In genomic region chr3:197750396-197750831, GRCh38 we compare ENCODE assay signal across 7 cellular contexts. TPM values are rescaled to one million over a fixed set of nuclear protein-coding genes. Genes with fewer than 3 reads are reported as not detected.
DNase-seq lines count a peak whose midpoint lies in the region; ATAC-seq, FAIRE-seq and TF ChIP-seq lines count a peak whose summit lies in the region.

No MANE protein-coding gene starts in this region.

- peak overlapping the region; percentile 75 to 86 (median 77) for H3K4me3 ChIP-seq in HepG2 (replicated peaks in 1 of 3; ENCODE audit: insufficient read depth in 1 of 3, low read depth in 2 of 3, low read length in 3 of 3)

- no peak for TF ChIP-seq POLR2A in HepG2 (IDR thresholded peaks at IDR 0.05; ENCODE audit: insufficient read depth in 1 of 2, low read depth in 2 of 2, low read length in 2 of 2)

- no peaks in the 10 kb centered on the region for H3K36me3 ChIP-seq in HepG2 (replicated peaks in 1 of 2; ENCODE audit: control insufficient read depth in 1 of 2, insufficient read depth in 2 of 2, low read length in 2 of 2)

- peak overlapping the region; percentile 85 for H3K4me2 ChIP-seq in HepG2 (ENCODE audit: low read depth, low read length)

- H3K27me3 ChIP-seq in HepG2 (ENCODE audit: control insufficient read depth in 1 of 2, insufficient read depth in 2 of 2, low read length in 2 of 2): peaks cover 0 to 5% of the 10 kb centered on the region in 2 experiments; a peak in 1 of 5 replicates

- H3K27ac ChIP-seq in HepG2 (ENCODE audit: extremely low read length, insufficient read depth, low read length): peak overlapping the region; percentile 56

- peak overlapping the region; percentile 72 for H3K9ac ChIP-seq in HepG2 (ENCODE audit: insufficient read depth, low read depth, low read length)

- TF ChIP-seq RAD21 in HepG2 (CRISPR knock-in tag; IDR thresholded peaks at IDR 0.05): 0 out of 2 replicates have a peak, but pooled peaks have one; percentile 21

- no peak for FAIRE-seq in HepG2 (lab: Jason Lieb, UNC)

- DNase-seq in NCI-H2107 treated with DMSO at 0.1 percent for 48 hours (lab: John Stamatoyannopoulos, UW; ENCODE audit: unreplicated experiment) (peak; percentile 87), dermis blood vessel endothelial cell (peak; percentile 82), HepG2 (ENCODE audit: low spot score) (no peak)
- DNase-seq in activated CD4-positive, alpha-beta T cell treated with anti-CD3 and anti-CD28 coated beads, Interleukin-2, amount 50 U/mL, for 1 hour: peak; percentile 52
- peak; percentile 37 to 39 for DNase-seq in stimulated activated CD4-positive, alpha-beta T cell treated with anti-CD3 and anti-CD28 coated beads, Interleukin-2, amount 100 ng/mL, for 48 hours

- TF ChIP-seq EP300 in HepG2 (IDR thresholded peaks at IDR 0.05; ENCODE audit: low read depth in 2 of 2, low read length in 2 of 2) (no peak), HepG2 (CRISPR knock-in tag; IDR thresholded peaks at IDR 0.05; ENCODE audit: borderline replicate concordance) (no peak)

- peaks cover 32% of the 10 kb centered on the region for H3K79me2 ChIP-seq in HepG2 (ENCODE audit: insufficient read depth, low read length)

- in situ Hi-C loops in HepG2 (cut with HindIII; ENCODE audit: extremely low pct_ligation_motif_present, low pct_unique_long_range_greater_than_20kb): no loop called here

- no peak for TF ChIP-seq CTCF in HepG2 (CRISPR knock-in tag; IDR thresholded peaks at IDR 0.05)

- CTCF ChIA-PET in HepG2 (lab: Yijun Ruan, JAX; ENCODE audit: low intra/inter-chr PET ratio, low total read pairs): no interaction called here

- BruUV-seq in HepG2 (replicated peaks; lab: Mats Ljungman, UMichigan): TSS peak; percentile 58

- ATAC-seq in GM18502 (IDR thresholded peaks at IDR 0.05; ENCODE audit: poor library complexity, unreplicated experiment) (peak; percentile 33), HG02759 (IDR thresholded peaks at IDR 0.05; ENCODE audit: unreplicated experiment) (peak; percentile 41), HepG2 (peak; percentile 81)

- H3K4me1 ChIP-seq in HepG2 (ENCODE audit: insufficient read depth, low read length): peaks cover 37% of the 10 kb centered on the region

- POLR2A ChIA-PET in HepG2 (lab: Yijun Ruan, JAX): interaction anchor here (0.8 to 1.9 kb wide), 5 partner anchors 9 to 70 kb away, joined by 3 to 6 read pairs (median 4); partner anchors contain the start of genes LRCH3 and RUBCN

- intact Hi-C loops in HepG2 (cut with micrococcal nuclease; ENCODE audit: unreplicated experiment): loop anchor here (5.0 kb wide), 1 partner anchor 42 kb away; the partner anchor contains the start of gene LRCH3

- H2AFZ ChIP-seq in HepG2 (ENCODE audit: low read length): no peak overlapping the region

- H3K9me3 ChIP-seq in HepG2 (ENCODE audit: low read length): no peaks in the 10 kb centered on the region

- peaks cover 7% of the 10 kb centered on the region; the same call in 1 of the 2 replicates for H4K20me1 ChIP-seq in HepG2 (ENCODE audit: insufficient read depth, low read length)

- WGBS in HepG2 (ENCODE audit: low lambda C conversion rate): 0% methylated on average over 10 of the region's 43 CpGs

TF ChIP-seq in HepG2, 621 proteins besides CTCF, POLR2A, EP300 and RAD21 (continues in another document):
- TF ChIP-seq ZNF501 (CRISPR knock-in tag; IDR thresholded peaks at IDR 0.05): peak; percentile 20; the same call in 1 of the 2 replicates
- no peak for TF ChIP-seq ZFP36L1 (CRISPR knock-in tag; IDR thresholded peaks at IDR 0.05)
- no peak for TF ChIP-seq ZBTB43 (CRISPR knock-in tag; conservative IDR thresholded peaks at IDR 0.05)

RNA-seq across cellular contexts. Expression of gene FYTTD1, which starts 0.7 kb away (rescaled TPM):
- total RNA-seq in dermis blood vessel endothelial cell: 73.2 and 110 TPM in 2 replicates
- total RNA-seq in HepG2 (2016; rRNA removed; fragmentation: Illumina TruSeq; extraction: Trizol): 28.8 and 51.6 TPM in 2 replicates
- 5.3 and 5.6 TPM in 2 replicates for total RNA-seq in HepG2 (2016; cell fraction: cytosol; rRNA removed; fragmentation: Illumina TruSeq; extraction: Trizol; ENCODE audit: low read depth)
- total RNA-seq in HepG2 (2016; cell fraction: insoluble cytoplasmic fraction; rRNA removed; fragmentation: Illumina TruSeq; extraction: Trizol): 28.6 and 50.2 TPM in 2 replicates
- total RNA-seq in HepG2 (2016; cell fraction: membrane; rRNA removed; fragmentation: Illumina TruSeq; extraction: Trizol): 12.7 and 14.5 TPM in 2 replicates
- total RNA-seq in HepG2 (2016; cell fraction: nucleus; rRNA removed; fragmentation: Illumina TruSeq; extraction: Trizol): 12.1 and 14.7 TPM in 2 replicates
- polyA plus RNA-seq in HepG2 (2011; rRNA removed): 6.5 and 6.9 TPM in 2 replicates
- 4.9 and 5.6 TPM in 2 replicates for polyA plus RNA-seq in HepG2 (2011; cell fraction: cytosol; rRNA removed)
- 2.6 and 3.5 TPM in 2 replicates for polyA plus RNA-seq in HepG2 (2011; cell fraction: nucleus; rRNA removed)
- polyA plus RNA-seq in HepG2 (2012): 16.6 and 18.2 TPM in 2 replicates
- 1.4 and 1.7 TPM in 2 replicates for polyA plus RNA-seq in HepG2 (2016; cell fraction: cytosol; fragmentation: Illumina TruSeq; extraction: Trizol; ENCODE audit: low read depth)
- polyA plus RNA-seq in HepG2 (2016; cell fraction: insoluble cytoplasmic fraction; fragmentation: Illumina TruSeq; extraction: Trizol; ENCODE audit: low read depth): 35.8 and 41.7 TPM in 2 replicates
- polyA plus RNA-seq in HepG2 (2016; cell fraction: membrane; fragmentation: Illumina TruSeq; extraction: Trizol; ENCODE audit: low read depth): 5.3 TPM in 2 replicates
- 17.6 and 20.9 TPM in 2 replicates for polyA plus RNA-seq in HepG2 (2016; cell fraction: nucleus; fragmentation: Illumina TruSeq; extraction: Trizol; ENCODE audit: insufficient read depth, low read depth)
- 3.0 and 13.4 TPM in 2 replicates for polyA minus RNA-seq in HepG2 (2011; rRNA and poly(A)+ RNA removed; ENCODE audit: low replicate concordance)
- polyA minus RNA-seq in HepG2 (2011; cell fraction: cytosol; rRNA and poly(A)+ RNA removed): 9.7 and 10.3 TPM in 2 replicates
- 6.4 and 9.3 TPM in 2 replicates for polyA minus RNA-seq in HepG2 (2011; cell fraction: nucleus; rRNA and poly(A)+ RNA removed)

RNA-seq across cellular contexts. Expression of gene RUBCN, which starts 13.7 kb away (rescaled TPM):
- total RNA-seq in dermis blood vessel endothelial cell (8.8 and 15.3 TPM in 2 replicates), HepG2 (2016; rRNA removed; fragmentation: Illumina TruSeq; extraction: Trizol) (4.8 and 5.2 TPM in 2 replicates)
- 1.7 and 2.2 TPM in 2 replicates for total RNA-seq in HepG2 (2016; cell fraction: cytosol; rRNA removed; fragmentation: Illumina TruSeq; extraction: Trizol; ENCODE audit: low read depth)
- 4.4 and 6.1 TPM in 2 replicates for total RNA-seq in HepG2 (2016; cell fraction: insoluble cytoplasmic fraction; rRNA removed; fragmentation: Illumina TruSeq; extraction: Trizol)
- total RNA-seq in HepG2 (2016; cell fraction: membrane; rRNA removed; fragmentation: Illumina TruSeq; extraction: Trizol): 3.9 and 4.0 TPM in 2 replicates
- 5.3 and 5.7 TPM in 2 replicates for total RNA-seq in HepG2 (2016; cell fraction: nucleus; rRNA removed; fragmentation: Illumina TruSeq; extraction: Trizol)
- 6.5 and 8.1 TPM in 2 replicates for polyA plus RNA-seq in HepG2 (2011; rRNA removed)
- polyA plus RNA-seq in HepG2 (2011; cell fraction: cytosol; rRNA removed): 2.9 and 3.5 TPM in 2 replicates
- 16.7 and 22.2 TPM in 2 replicates for polyA plus RNA-seq in HepG2 (2011; cell fraction: nucleus; rRNA removed)
- 3.4 and 4.4 TPM in 2 replicates for polyA plus RNA-seq in HepG2 (2012)
- 0.63 and 0.68 TPM in 2 replicates for polyA plus RNA-seq in HepG2 (2016; cell fraction: cytosol; fragmentation: Illumina TruSeq; extraction: Trizol; ENCODE audit: low read depth)
- polyA plus RNA-seq in HepG2 (2016; cell fraction: insoluble cytoplasmic fraction; fragmentation: Illumina TruSeq; extraction: Trizol; ENCODE audit: low read depth): 3.2 and 4.5 TPM in 2 replicates
- polyA plus RNA-seq in HepG2 (2016; cell fraction: membrane; fragmentation: Illumina TruSeq; extraction: Trizol; ENCODE audit: low read depth): 1.2 and 1.3 TPM in 2 replicates
- 13.0 and 13.9 TPM in 2 replicates for polyA plus RNA-seq in HepG2 (2016; cell fraction: nucleus; fragmentation: Illumina TruSeq; extraction: Trizol; ENCODE audit: insufficient read depth, low read depth)
- 10.1 and 33.6 TPM in 2 replicates for polyA minus RNA-seq in HepG2 (2011; rRNA and poly(A)+ RNA removed; ENCODE audit: low replicate concordance)
- 4.4 and 5.1 TPM in 2 replicates for polyA minus RNA-seq in HepG2 (2011; cell fraction: cytosol; rRNA and poly(A)+ RNA removed)
- polyA minus RNA-seq in HepG2 (2011; cell fraction: nucleus; rRNA and poly(A)+ RNA removed): 10.8 and 14.2 TPM in 2 replicates

RNA-seq across cellular contexts. Expression of gene LRCH3, which starts 40.6 kb away (rescaled TPM):
- 82.4 and 154 TPM in 2 replicates for total RNA-seq in dermis blood vessel endothelial cell
- total RNA-seq in HepG2 (2016; rRNA removed; fragmentation: Illumina TruSeq; extraction: Trizol): 25.5 and 37.8 TPM in 2 replicates
- 218 and 232 TPM in 2 replicates for total RNA-seq in HepG2 (2016; cell fraction: cytosol; rRNA removed; fragmentation: Illumina TruSeq; extraction: Trizol; ENCODE audit: low read depth)
- total RNA-seq in HepG2 (2016; cell fraction: insoluble cytoplasmic fraction; rRNA removed; fragmentation: Illumina TruSeq; extraction: Trizol): 24.4 and 24.7 TPM in 2 replicates
- 46.4 and 46.7 TPM in 2 replicates for total RNA-seq in HepG2 (2016; cell fraction: membrane; rRNA removed; fragmentation: Illumina TruSeq; extraction: Trizol)
- total RNA-seq in HepG2 (2016; cell fraction: nucleus; rRNA removed; fragmentation: Illumina TruSeq; extraction: Trizol): 44.1 and 49.3 TPM in 2 replicates
- polyA plus RNA-seq in HepG2 (2011; rRNA removed): 96.6 and 103 TPM in 2 replicates
- 28.4 and 40.4 TPM in 2 replicates for polyA plus RNA-seq in HepG2 (2011; cell fraction: cytosol; rRNA removed)
- 91.5 and 98.6 TPM in 2 replicates for polyA plus RNA-seq in HepG2 (2011; cell fraction: nucleus; rRNA removed)
- polyA plus RNA-seq in HepG2 (2012): 19.7 TPM in 2 replicates
- polyA plus RNA-seq in HepG2 (2016; cell fraction: cytosol; fragmentation: Illumina TruSeq; extraction: Trizol; ENCODE audit: low read depth): 1.0 and 1.9 TPM in 2 replicates
- 21.2 and 31.8 TPM in 2 replicates for polyA plus RNA-seq in HepG2 (2016; cell fraction: insoluble cytoplasmic fraction; fragmentation: Illumina TruSeq; extraction: Trizol; ENCODE audit: low read depth)
- polyA plus RNA-seq in HepG2 (2016; cell fraction: membrane; fragmentation: Illumina TruSeq; extraction: Trizol; ENCODE audit: low read depth): 4.6 and 5.7 TPM in 2 replicates
- 50.6 and 53.6 TPM in 2 replicates for polyA plus RNA-seq in HepG2 (2016; cell fraction: nucleus; fragmentation: Illumina TruSeq; extraction: Trizol; ENCODE audit: insufficient read depth, low read depth)
- polyA minus RNA-seq in HepG2 (2011; rRNA and poly(A)+ RNA removed; ENCODE audit: low replicate concordance): 101 and 103 TPM in 2 replicates
- 46.1 and 64.4 TPM in 2 replicates for polyA minus RNA-seq in HepG2 (2011; cell fraction: cytosol; rRNA and poly(A)+ RNA removed)
- polyA minus RNA-seq in HepG2 (2011; cell fraction: nucleus; rRNA and poly(A)+ RNA removed): 104 and 122 TPM in 2 replicates
